In the genomic region with DNA sequence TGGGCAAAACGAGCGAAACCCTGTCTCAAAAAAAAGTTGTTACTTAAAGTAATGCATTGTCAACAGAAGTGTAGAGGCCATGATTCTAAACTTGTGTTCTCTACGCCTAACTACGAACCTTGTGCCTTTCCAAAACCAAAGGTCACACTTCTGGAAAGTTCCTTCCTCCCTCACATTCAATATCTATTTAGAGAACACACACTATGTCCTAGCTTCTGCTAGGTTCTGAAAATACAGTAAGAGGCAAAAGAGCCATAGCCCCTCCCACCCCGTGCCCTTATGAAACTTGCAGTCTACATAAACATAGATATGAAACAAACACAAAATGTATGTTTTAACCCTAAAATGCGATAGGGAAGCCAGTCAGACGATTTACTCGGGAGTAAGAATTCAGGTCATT, we compare ENCODE assay signal across 8 cellular contexts. TPM values are rescaled to one million over a fixed set of nuclear protein-coding genes. Genes with fewer than 3 reads are reported as not detected.
DNase-seq lines count a peak whose midpoint lies in the region; ATAC-seq, FAIRE-seq and TF ChIP-seq lines count a peak whose summit lies in the region.

No MANE protein-coding gene starts in this region.

- peaks cover 3% of the 10 kb centered on the region for H3K4me1 ChIP-seq in ACC112 (ENCODE audit: control insufficient read depth, insufficient read depth, low read length, unreplicated experiment)
- peaks cover 0 to 4% of the 10 kb centered on the region in 2 donors for H3K4me1 ChIP-seq in small intestine (ENCODE audit: control insufficient read depth in 2 of 2, insufficient read depth in 1 of 2, low read depth in 1 of 2, low read length in 1 of 2)

- no peak for FAIRE-seq in small intestine (lab: Jason Lieb, UNC)

- no peaks in the 10 kb centered on the region for H3K9me3 ChIP-seq in small intestine (ENCODE audit: control insufficient read depth, low read depth)

- intact Hi-C loops in left cardiac atrium (cut with DNase I) = loop anchor here (2.0 to 10.0 kb wide), 3 partner anchors 309 to 513 kb away; no protein-coding TSS in a partner anchor

- H3K27ac ChIP-seq in ACC112 (ENCODE audit: low read depth, low read length) (peak overlapping the region; percentile 53), small intestine (ENCODE audit: low read depth in 1 of 2, low read length in 1 of 2) (peak overlapping the region; percentile 80 to 94)

- TF ChIP-seq CTCF in WI38 (IDR thresholded peaks at IDR 0.05; ENCODE audit: low read depth, low read length) = no peak

- H3K4me3 ChIP-seq in ACC112 (ENCODE audit: low read depth, low read length) (peak overlapping the region; percentile 92), WI38 (ENCODE audit: low read depth, low read length) (peak overlapping the region; percentile 61), small intestine (ENCODE audit: low read depth in 1 of 2, low read length in 2 of 2) (peak overlapping the region; percentile 56 to 91)

- peak; percentile 2 for ATAC-seq in GM21786 (IDR thresholded peaks at IDR 0.05; ENCODE audit: unreplicated experiment)
- peak in 1 of 2 donors; percentile 18 for ATAC-seq in left cardiac atrium

- no peaks in the 10 kb centered on the region for H3K36me3 ChIP-seq in ACC112 (ENCODE audit: insufficient read depth, low read length)
- peaks cover 0 to 1% of the 10 kb centered on the region in 2 donors for H3K36me3 ChIP-seq in small intestine (ENCODE audit: control insufficient read depth in 2 of 2, insufficient read depth in 2 of 2, low read length in 2 of 2)

- H3K27me3 ChIP-seq in ACC112 (ENCODE audit: insufficient read depth, low read length) (no peaks in the 10 kb centered on the region), small intestine (ENCODE audit: control insufficient read depth in 2 of 2, insufficient read depth in 2 of 2, low read length in 2 of 2) (no peaks in the 10 kb centered on the region)

- DNase-seq in left cardiac atrium (peak; percentile 25), small intestine (no peak), KG1 (lab: John Stamatoyannopoulos, UW) (no peak), COLO668 (lab: John Stamatoyannopoulos, UW; ENCODE audit: unreplicated experiment) (no peak)
- no peak for DNase-seq in activated CD8-positive, alpha-beta memory T cell treated with anti-CD3 and anti-CD28 coated beads, Interleukin-2, amount 50 U/mL, for 4 hours

- WGBS in small intestine, 3 donors = 24 to 31% (median 27%) methylated on average over 8 of the region's 8 CpGs

- H2AFZ ChIP-seq in ACC112 (ENCODE audit: low read length, unreplicated experiment) = peak overlapping the region; percentile 89

- H3K79me2 ChIP-seq in ACC112 (ENCODE audit: control insufficient read depth, insufficient read depth, low read length, unreplicated experiment) = no peaks in the 10 kb centered on the region

RNA-seq across cellular contexts. Expression of a gene that starts 36.4 kb away (rescaled TPM):
- total RNA-seq in left cardiac atrium = 10 to 100 TPM; 20.5 to 28.0 TPM
- polyA plus RNA-seq in small intestine = 10 to 100 TPM; 15.9 to 25.9 (median 16.9) TPM
